In genomic region chr1:101139130-101139529, GRCh38 we compare ENCODE assay signal across 28 cellular contexts.
A peak's percentile ranks its signal among the peaks of the same experiment; 100 is the strongest.
DNase-seq lines count a peak whose midpoint lies in the region; ATAC-seq and TF ChIP-seq lines count a peak whose summit lies in the region.
"Had no signal": no experiment of that assay in that cellular context is flagged by ENCODE, and none has a peak within 500 bp of the region (broad histone marks: within the 10 kb centered on the region; RNA-seq: fewer than 3 reads in every experiment).

No MANE protein-coding gene starts in this region.

- H3K27me3 Mint-ChIP-seq in MCF 10A (ENCODE audit: insufficient read depth, unreplicated experiment) (no peaks in the 10 kb centered on the region), H9 (ENCODE audit: low read depth) (no peaks in the 10 kb centered on the region)
- H3K27me3 Mint-ChIP-seq: memory B cell, type B pancreatic cell had no signal

- WGBS in mammary epithelial cell (ENCODE audit: low coverage, missing lambda C conversion rate), result 100% methylated on average over 1 of the region's 1 CpG
- WGBS in smooth muscle cell (ENCODE audit: low lambda C conversion rate), result 57% methylated on average over 1 of the region's 1 CpG
- no CpG with 5 or more reads among the region's 1 CpG for WGBS in H9 (ENCODE audit: extremely low coverage, insufficient read length, low lambda C conversion rate)

- TF ChIP-seq CTCF in mammary epithelial cell (conservative IDR thresholded peaks at IDR 0.05 in 1 of 2, IDR thresholded peaks at IDR 0.05 in 1 of 2; ENCODE audit: extremely low read depth in 1 of 2, insufficient read depth in 1 of 2, low read depth in 1 of 2, low read length in 2 of 2) (no peak), MCF 10A (IDR thresholded peaks at IDR 0.05; ENCODE audit: unreplicated experiment) (no peak), smooth muscle cell (IDR thresholded peaks at IDR 0.05; ENCODE audit: borderline replicate concordance, insufficient read depth, poor library complexity, severe bottlenecking) (no peak), H9 (conservative IDR thresholded peaks at IDR 0.05) (no peak)

- no peak overlapping the region for H3K14ac ChIP-seq in H9 (ENCODE audit: insufficient read depth, low read length)

- H3K36me3 ChIP-seq in mammary epithelial cell (ENCODE audit: insufficient read depth, low read length) (no peaks in the 10 kb centered on the region), smooth muscle cell (ENCODE audit: low read depth) (no peaks in the 10 kb centered on the region)
- H3K36me3 ChIP-seq: neutrophil, sigmoid colon, WERI-Rb-1 had no signal

- H3K56ac ChIP-seq in H9 (ENCODE audit: insufficient read length, low read depth, low read length), result no peak overlapping the region

- H3K4me1 ChIP-seq in mammary epithelial cell (ENCODE audit: insufficient read depth, low read length) (peaks cover 12% of the 10 kb centered on the region), smooth muscle cell (ENCODE audit: low read depth) (peaks cover 16% of the 10 kb centered on the region), H9 (ENCODE audit: insufficient read depth, low read length) (peaks cover 2% of the 10 kb centered on the region; the same call in 1 of the 2 replicates)
- H3K4me1 ChIP-seq: sigmoid colon had no signal

- no peak overlapping the region for H3K18ac ChIP-seq in H9 (ENCODE audit: insufficient read length, low read depth, low read length)

- no peaks in the 10 kb centered on the region for H3K9me3 ChIP-seq in mammary epithelial cell (replicated peaks; ENCODE audit: insufficient read depth, low read length)
- no peaks in the 10 kb centered on the region for H3K9me3 ChIP-seq in smooth muscle cell (replicated peaks; ENCODE audit: low read depth)
- no peaks in the 10 kb centered on the region for H3K9me3 ChIP-seq in H9 (ENCODE audit: control insufficient read depth, low read depth, low read length)
- H3K9me3 ChIP-seq: neutrophil, sigmoid colon had no signal

- H2BK120ac ChIP-seq in H9 (ENCODE audit: low read depth, low read length, poor library complexity, severe bottlenecking), result no peak overlapping the region

- CTCF ChIA-PET in mammary epithelial cell (lab: Charles Lee; ENCODE audit: low non-redundant PET) (no interaction called here), MCF 10A (lab: Yijun Ruan, JAX) (interaction anchor here (0.6 to 6.2 kb wide), 3 partner anchors 12 to 151 kb away, joined by 3 to 44 read pairs (median 5); no protein-coding TSS in a partner anchor)

- no peak overlapping the region for H4K5ac ChIP-seq in H9 (ENCODE audit: insufficient read length, low read depth, low read length)

- POLR2A ChIA-PET in MCF 10A (lab: Yijun Ruan, JAX), result no interaction called here

- DNase-seq in mammary epithelial cell (no peak), MCF 10A (ENCODE audit: unreplicated experiment) (no peak), NCI-H226 (peak; percentile 77), kidney tubule cell (ENCODE audit: low spot score) (peak; percentile 45), smooth muscle cell (lab: John Stamatoyannopoulos, UW; ENCODE audit: unreplicated experiment) (no peak), H9 (no peak), KG1 (lab: John Stamatoyannopoulos, UW) (no peak)
- DNase-seq: activated CD4-positive, alpha-beta T cell treated with anti-CD3 and anti-CD28 coated beads, Interleukin-2, amount 10 ng/mL, durations not matched to agents 24 days and 14 days; amygdala; DMS153; Kasumi-1; left cardiac atrium; MV-4-11; NCI-H1436; NCI-H2081 treated with DMSO at 0.1 percent for 48 hours; NCI-H345; SHP77 treated with DMSO at 0.1 percent for 48 hours; sigmoid colon; stimulated activated CD4-positive, alpha-beta T cell treated with anti-CD3 and anti-CD28 coated beads, Interleukin-4, amount 100 ng/mL, for 24 hours; substantia nigra; WERI-Rb-1 had no signal

- H3K4me1 Mint-ChIP-seq in MCF 10A (ENCODE audit: insufficient read depth, unreplicated experiment) (peaks cover 6% of the 10 kb centered on the region), H9 (peaks cover 24 to 29% of the 10 kb centered on the region in 2 experiments)

- no peak overlapping the region for H3K4me2 ChIP-seq in mammary epithelial cell (ENCODE audit: insufficient read depth, low read depth, low read length)
- H3K4me2 ChIP-seq in smooth muscle cell, result peak overlapping the region; percentile 43
- no peak overlapping the region for H3K4me2 ChIP-seq in H9 (ENCODE audit: insufficient read depth, insufficient read length, low read length)
- H3K4me2 ChIP-seq: hepatocyte had no signal

- no peak for ATAC-seq in GM18870 (IDR thresholded peaks at IDR 0.05; ENCODE audit: unreplicated experiment)
- ATAC-seq: HCT116 had no signal

- H3K9ac ChIP-seq in mammary epithelial cell (ENCODE audit: insufficient read depth, low read length) (no peak overlapping the region), smooth muscle cell (ENCODE audit: low read depth) (no peak overlapping the region), H9 (ENCODE audit: extremely low read depth, insufficient read length, low read length) (no peak overlapping the region)

- H3K4me3 Mint-ChIP-seq in MCF 10A (ENCODE audit: unreplicated experiment), result no peak overlapping the region
- H3K4me3 Mint-ChIP-seq in H9, result no peak overlapping the region
- H3K4me3 Mint-ChIP-seq: activated CD4-positive, alpha-beta T cell treated with anti-CD3 and anti-CD28 coated beads, Interleukin-2, amount 10 ng/mL, durations not matched to agents 24 days and 14 days; memory B cell; type B pancreatic cell had no signal

- no peak overlapping the region for H3T11ph ChIP-seq in H9 (ENCODE audit: low read length)

- H4K91ac ChIP-seq in H9 (ENCODE audit: insufficient read length, low read depth, low read length), result no peak overlapping the region

- H2BK5ac ChIP-seq in H9 (ENCODE audit: insufficient read length, low read length), result no peak overlapping the region

- BruUV-seq in mammary epithelial cell (replicated peaks; lab: Mats Ljungman, UMichigan) (no TSS peak), MCF 10A (replicated peaks; lab: Mats Ljungman, UMichigan) (no TSS peak)

- H3K4ac ChIP-seq in H9 (ENCODE audit: low read depth, low read length), result no peak overlapping the region

- H3K27ac Mint-ChIP-seq in MCF 10A (ENCODE audit: low read depth, unreplicated experiment), result no peak overlapping the region
- no peak overlapping the region for H3K27ac Mint-ChIP-seq in H9
- H3K27ac Mint-ChIP-seq: activated CD4-positive, alpha-beta T cell treated with anti-CD3 and anti-CD28 coated beads, Interleukin-2, amount 10 ng/mL, durations not matched to agents 24 days and 14 days; type B pancreatic cell had no signal

- no peak overlapping the region for H4K8ac ChIP-seq in H9 (replicated peaks; ENCODE audit: insufficient read length, low read depth, low read length)

- H3K79me2 ChIP-seq in mammary epithelial cell (ENCODE audit: insufficient read depth, low read length), result no peaks in the 10 kb centered on the region
- H3K79me2 ChIP-seq in smooth muscle cell (ENCODE audit: low read depth), result no peaks in the 10 kb centered on the region
- H3K79me2 ChIP-seq in H9 (ENCODE audit: insufficient read depth, low read length), result no peaks in the 10 kb centered on the region
- H3K79me2 ChIP-seq: hepatocyte had no signal

- no peaks in the 10 kb centered on the region for H3K23me2 ChIP-seq in H9 (ENCODE audit: insufficient read length, low read depth, low read length, poor library complexity, severe bottlenecking)

- H3K4me3 ChIP-seq in mammary epithelial cell (replicated peaks in 1 of 3; ENCODE audit: insufficient read depth in 1 of 3, low read depth in 2 of 3, low read length in 3 of 3) (no peak overlapping the region), smooth muscle cell (no peak overlapping the region)
- H3K4me3 ChIP-seq: GM12878, hepatocyte, sigmoid colon had no signal

- H3K36me3 Mint-ChIP-seq in MCF 10A (ENCODE audit: insufficient read depth, unreplicated experiment) (peaks cover 5% of the 10 kb centered on the region), H9 (ENCODE audit: insufficient read depth in 1 of 3, low read depth in 3 of 3) (no peaks in the 10 kb centered on the region)
- H3K36me3 Mint-ChIP-seq: memory B cell, type B pancreatic cell had no signal

- H2BK20ac ChIP-seq in H9 (ENCODE audit: low read depth, low read length, poor library complexity, severe bottlenecking), result no peak overlapping the region

- no peaks in the 10 kb centered on the region for H4K20me1 ChIP-seq in mammary epithelial cell (ENCODE audit: insufficient read depth, low read length)
- H4K20me1 ChIP-seq in smooth muscle cell (ENCODE audit: low read depth), result no peaks in the 10 kb centered on the region
- no peaks in the 10 kb centered on the region for H4K20me1 ChIP-seq in H9 (ENCODE audit: control insufficient read depth, insufficient read depth, insufficient read length)

- H3K79me1 ChIP-seq in H9 (ENCODE audit: insufficient read depth, low read depth, low read length, poor library complexity, severe bottlenecking), result no peaks in the 10 kb centered on the region

- H3K27ac ChIP-seq in mammary epithelial cell (ENCODE audit: insufficient read depth, low read depth, low read length), result no peak overlapping the region
- peak overlapping the region; percentile 25 for H3K27ac ChIP-seq in smooth muscle cell (ENCODE audit: low read depth)
- no peak overlapping the region for H3K27ac ChIP-seq in H9 (ENCODE audit: insufficient read length, low read depth, low read length)
- H3K27ac ChIP-seq: hepatocyte, neutrophil, sigmoid colon, WERI-Rb-1 had no signal

- H2AK5ac ChIP-seq in H9 (ENCODE audit: insufficient read length, low read length), result no peak overlapping the region

- H2AFZ ChIP-seq in mammary epithelial cell (ENCODE audit: low read depth, low read length) (peak overlapping the region; percentile 33), smooth muscle cell (ENCODE audit: low read depth) (no peak overlapping the region), H9 (ENCODE audit: low read length) (no peak overlapping the region)
- H2AFZ ChIP-seq: hepatocyte had no signal

- H2BK15ac ChIP-seq in H9 (ENCODE audit: low read depth, low read length), result no peak overlapping the region

- dilution Hi-C loops in mammary epithelial cell (cut with HindIII; ENCODE audit: low sequenced_read_pairs), result no loop called here

- H3K27me3 ChIP-seq in mammary epithelial cell (ENCODE audit: insufficient read depth, low read length) (no peaks in the 10 kb centered on the region), smooth muscle cell (ENCODE audit: low read depth) (no peaks in the 10 kb centered on the region), H9 (ENCODE audit: insufficient read depth, low read length) (no peaks in the 10 kb centered on the region)
- H3K27me3 ChIP-seq: hepatocyte, neutrophil, sigmoid colon had no signal

- no peak overlapping the region for H2BK12ac ChIP-seq in H9 (ENCODE audit: insufficient read length, low read depth, low read length)

- in situ Hi-C loops in mammary epithelial cell (cut with MboI; ENCODE audit: low sequenced_read_pairs in 2 of 2), result no loop called here

- H3K9me3 Mint-ChIP-seq in MCF 10A (ENCODE audit: unreplicated experiment), result no peaks in the 10 kb centered on the region
- no peaks in the 10 kb centered on the region for H3K9me3 Mint-ChIP-seq in H9
- H3K9me3 Mint-ChIP-seq: activated CD4-positive, alpha-beta T cell treated with anti-CD3 and anti-CD28 coated beads, Interleukin-2, amount 10 ng/mL, durations not matched to agents 24 days and 14 days; type B pancreatic cell had no signal

- H3K23ac ChIP-seq in H9 (ENCODE audit: insufficient read length, low read depth, low read length), result no peak overlapping the region

- intact Hi-C loops in mammary epithelial cell (cut with micrococcal nuclease) (loop anchor here (10.0 kb wide), 1 partner anchor 214 kb away; no protein-coding TSS in a partner anchor), MCF 10A (cut with micrococcal nuclease) (loop anchor here (5.0 kb wide), 1 partner anchor 148 kb away; no protein-coding TSS in a partner anchor)

- peaks cover 7% of the 10 kb centered on the region for H3F3A ChIP-seq in smooth muscle cell (ENCODE audit: low read depth)

Comparison
In these comparisons a context has a peak if more than half of its experiments do, and no peak if none do; other contexts are left out.
1. DNase-seq: peak in NCI-H226 (single experiment) and kidney tubule cell (single experiment); none in mammary epithelial cell (single experiment), MCF 10A (single experiment), smooth muscle cell (single experiment), H9 (single experiment) and KG1 (single experiment).